ENCODE assay signal across 23 cellular contexts in genomic region chr12:94265966-94266365, GRCh38.
A peak's percentile ranks its signal among the peaks of the same experiment; 100 is the strongest.
DNase-seq lines count a peak whose midpoint lies in the region; ATAC-seq and TF ChIP-seq lines count a peak whose summit lies in the region.
"Had no signal": no experiment of that assay in that cellular context is flagged by ENCODE, and none has a peak within 500 bp of the region (broad histone marks: within the 10 kb centered on the region; RNA-seq: fewer than 3 reads in every experiment).

No MANE protein-coding gene starts in this region.

- intact Hi-C loops in left lung (cut with DNase I) = no loop called here

- peaks cover 23 to 64% of the 10 kb centered on the region in 2 donors for H3K4me1 ChIP-seq in left lung
- peaks cover 3 to 61% (median 34%) of the 10 kb centered on the region in 5 donors for H3K4me1 ChIP-seq in subcutaneous abdominal adipose tissue (ENCODE audit: control insufficient read depth in 5 of 5, insufficient read depth in 5 of 5, low read length in 5 of 5)

- H3K36me3 Mint-ChIP-seq in T-helper 17 cell (ENCODE audit: low read depth) = peaks cover 7% of the 10 kb centered on the region
- peaks cover 11% of the 10 kb centered on the region for H3K36me3 Mint-ChIP-seq in progenitor cell of endocrine pancreas (ENCODE audit: insufficient read depth)

- H3K4me1 Mint-ChIP-seq in T-helper 17 cell = peaks cover 31% of the 10 kb centered on the region
- H3K4me1 Mint-ChIP-seq in progenitor cell of endocrine pancreas (ENCODE audit: low read depth) = peaks cover 1% of the 10 kb centered on the region

- H3K9me3 ChIP-seq in T-helper 17 cell (ENCODE audit: control insufficient read depth, low read length, poor library complexity, severe bottlenecking) (no peaks in the 10 kb centered on the region), left lung (no peaks in the 10 kb centered on the region), subcutaneous abdominal adipose tissue (ENCODE audit: control insufficient read depth in 5 of 5, low read length in 5 of 5) (no peaks in the 10 kb centered on the region)
- H3K9me3 ChIP-seq: testis had no signal

- H3K4me3 ChIP-seq in left lung (no peak overlapping the region), subcutaneous abdominal adipose tissue (ENCODE audit: low read depth in 1 of 5, low read length in 5 of 5) (no peak overlapping the region)
- H3K4me3 ChIP-seq: GM12878, neural progenitor cell, PC-9, testis had no signal

- no peaks in the 10 kb centered on the region for H3K27me3 Mint-ChIP-seq in T-helper 17 cell
- no peaks in the 10 kb centered on the region for H3K27me3 Mint-ChIP-seq in progenitor cell of endocrine pancreas
- H3K27me3 Mint-ChIP-seq: activated CD4-positive, alpha-beta memory T cell treated with anti-CD3 and anti-CD28 coated beads, Interleukin-2, amount 10 ng/mL, durations not matched to agents 7 days and 5 days; activated naive CD4-positive, alpha-beta T cell treated with anti-CD3 and anti-CD28 coated beads, Interleukin-2, amount 10 ng/mL, durations not matched to agents 7 days and 5 days; activated T-cell treated with anti-CD3 and anti-CD28 coated beads, Interleukin-2, amount 50 U/mL, for 24 hours had no signal

- no peaks in the 10 kb centered on the region for H3K9me3 Mint-ChIP-seq in progenitor cell of endocrine pancreas (ENCODE audit: low read depth)
- H3K9me3 Mint-ChIP-seq: activated CD4-positive, alpha-beta memory T cell treated with anti-CD3 and anti-CD28 coated beads, Interleukin-2, amount 10 ng/mL, durations not matched to agents 7 days and 5 days; activated naive CD4-positive, alpha-beta T cell treated with anti-CD3 and anti-CD28 coated beads, Interleukin-2, amount 10 ng/mL, durations not matched to agents 7 days and 5 days; activated T-cell treated with anti-CD3 and anti-CD28 coated beads, Interleukin-2, amount 50 U/mL, for 24 hours; neural progenitor cell; T-helper 1 cell treated with Interleukin-12 subunit alpha and Interleukin-12 subunit beta and Interleukin-4 antibody, amounts not matched to agents 30 μg/mL and 1 μg/mL, for 36 hours had no signal

- no peaks in the 10 kb centered on the region for H3K27me3 ChIP-seq in left lung
- no peaks in the 10 kb centered on the region for H3K27me3 ChIP-seq in subcutaneous abdominal adipose tissue (ENCODE audit: control insufficient read depth in 5 of 5, insufficient read depth in 4 of 5, low read length in 5 of 5)
- H3K27me3 ChIP-seq: brain microvascular endothelial cell, neural progenitor cell, testis had no signal

- peak overlapping the region; percentile 50 to 71 for H3K27ac ChIP-seq in left lung
- H3K27ac ChIP-seq in subcutaneous abdominal adipose tissue (ENCODE audit: low read depth, low read length) = peak overlapping the region; percentile 12
- H3K27ac ChIP-seq: 22Rv1, brain microvascular endothelial cell, neural progenitor cell, PC-9, VCaP had no signal

- peak; percentile 0 for DNase-seq in activated CD8-positive, alpha-beta memory T cell treated with anti-CD3 and anti-CD28 coated beads for 24 hours
- DNase-seq in activated CD8-positive, alpha-beta memory T cell treated with anti-CD3 and anti-CD28 coated beads, Interleukin-2, amount 50 U/mL, for 48 hours = no peak
- DNase-seq in T-helper 17 cell (no peak), left lung (no peak), GM03348 (ENCODE audit: low spot score) (no peak), progenitor cell of endocrine pancreas (ENCODE audit: low spot score, unreplicated experiment) (no peak), NCI-H526 treated with DMSO at 0.1 percent for 48 hours (lab: John Stamatoyannopoulos, UW) (no peak)
- DNase-seq: activated CD4-positive, alpha-beta memory T cell treated with anti-CD3 and anti-CD28 coated beads, Interleukin-2, amount 10 ng/mL, durations not matched to agents 7 days and 5 days; activated naive CD4-positive, alpha-beta T cell treated with anti-CD3 and anti-CD28 coated beads, Interleukin-2, amount 10 ng/mL, durations not matched to agents 7 days and 5 days; activated T-cell treated with anti-CD3 and anti-CD28 coated beads, Interleukin-2, amount 50 U/mL, for 24 hours; brain microvascular endothelial cell; C1 segment of cervical spinal cord; dermis blood vessel endothelial cell; GDM1; HCEC 1CT; PC-9 had no signal

- no peak for ATAC-seq in T-helper 17 cell
- ATAC-seq in left lung = no peak
- ATAC-seq: GM12878 had no signal

- no peak overlapping the region for H3K9ac ChIP-seq in subcutaneous abdominal adipose tissue (ENCODE audit: low read length in 5 of 5)
- H3K9ac ChIP-seq: neural progenitor cell had no signal

- TF ChIP-seq CTCF in left lung (IDR thresholded peaks at IDR 0.05) (no peak), progenitor cell of endocrine pancreas (IDR thresholded peaks at IDR 0.05; ENCODE audit: unreplicated experiment) (no peak)

- H3K27ac Mint-ChIP-seq in T-helper 17 cell = peak overlapping the region; percentile 21
- H3K27ac Mint-ChIP-seq in progenitor cell of endocrine pancreas = no peak overlapping the region
- H3K27ac Mint-ChIP-seq: activated CD4-positive, alpha-beta memory T cell treated with anti-CD3 and anti-CD28 coated beads, Interleukin-2, amount 10 ng/mL, durations not matched to agents 7 days and 5 days; activated naive CD4-positive, alpha-beta T cell treated with anti-CD3 and anti-CD28 coated beads, Interleukin-2, amount 10 ng/mL, durations not matched to agents 7 days and 5 days; activated T-cell treated with anti-CD3 and anti-CD28 coated beads, Interleukin-2, amount 50 U/mL, for 24 hours; neural progenitor cell; T-helper 1 cell treated with Interleukin-12 subunit alpha and Interleukin-12 subunit beta and Interleukin-4 antibody, amounts not matched to agents 30 μg/mL and 1 μg/mL, for 36 hours had no signal

- H3K4me3 Mint-ChIP-seq in T-helper 17 cell = no peak overlapping the region
- H3K4me3 Mint-ChIP-seq in progenitor cell of endocrine pancreas (ENCODE audit: low read depth) = no peak overlapping the region
- H3K4me3 Mint-ChIP-seq: activated CD4-positive, alpha-beta memory T cell treated with anti-CD3 and anti-CD28 coated beads, Interleukin-2, amount 10 ng/mL, durations not matched to agents 7 days and 5 days; activated naive CD4-positive, alpha-beta T cell treated with anti-CD3 and anti-CD28 coated beads, Interleukin-2, amount 10 ng/mL, durations not matched to agents 7 days and 5 days; activated T-cell treated with anti-CD3 and anti-CD28 coated beads, Interleukin-2, amount 50 U/mL, for 24 hours; neural progenitor cell; T-helper 1 cell treated with Interleukin-12 subunit alpha and Interleukin-12 subunit beta and Interleukin-4 antibody, amounts not matched to agents 30 μg/mL and 1 μg/mL, for 36 hours had no signal

- H3K36me3 ChIP-seq in left lung = peaks cover 0 to 22% of the 10 kb centered on the region in 2 donors
- H3K36me3 ChIP-seq in subcutaneous abdominal adipose tissue (ENCODE audit: control insufficient read depth in 5 of 5, insufficient read depth in 5 of 5, low read length in 5 of 5) = no peaks in the 10 kb centered on the region
- H3K36me3 ChIP-seq: brain microvascular endothelial cell, neural progenitor cell had no signal
